17 cellular contexts compared by ENCODE assay signal in the genomic region with DNA sequence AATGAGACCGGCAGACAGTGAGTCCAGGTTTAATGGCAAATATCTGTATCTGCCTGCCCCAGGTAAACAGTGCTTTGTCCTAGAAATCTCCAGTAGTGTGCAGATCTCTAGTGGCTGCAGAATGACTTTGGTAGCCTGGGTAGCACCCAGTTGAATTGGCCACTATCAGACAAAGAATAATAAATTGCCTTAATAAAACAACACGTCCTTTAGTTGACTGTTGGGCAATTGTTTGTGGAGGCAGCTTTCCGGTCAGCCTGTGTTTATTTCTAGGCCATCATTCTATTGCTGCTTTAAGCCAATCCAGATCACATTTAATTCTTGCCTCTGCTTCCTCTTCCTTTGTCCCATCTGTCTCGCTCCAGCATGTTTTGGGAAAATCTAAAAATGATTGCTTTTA.
"Had no signal": no experiment of that assay in that cellular context is flagged by ENCODE, and none has a peak within 500 bp of the region (broad histone marks: within the 10 kb centered on the region; RNA-seq: fewer than 3 reads in every experiment).

No MANE protein-coding gene starts in this region.

- H3K36me3 ChIP-seq: breast epithelium, thyroid gland, WERI-Rb-1 had no signal

- H3K4me3 Mint-ChIP-seq: activated naive CD4-positive, alpha-beta T cell treated with anti-CD3 and anti-CD28 coated beads, Interleukin-2, amount 50 U/mL, for 24 hours; effector memory CD8-positive, alpha-beta T cell; stimulated activated memory B cell treated with anti-CD40 and anti-IgM and Interleukin-4, amounts not matched to agents 10 μg/mL and 1 μg/mL and 100 μg/mL, for 72 hours had no signal

- H3K9me3 ChIP-seq: ascending aorta, breast epithelium, thyroid gland had no signal

- H3K9me3 Mint-ChIP-seq: activated naive CD4-positive, alpha-beta T cell treated with anti-CD3 and anti-CD28 coated beads, Interleukin-2, amount 50 U/mL, for 24 hours; effector memory CD8-positive, alpha-beta T cell; stimulated activated memory B cell treated with anti-CD40 and anti-IgM and Interleukin-4, amounts not matched to agents 10 μg/mL and 1 μg/mL and 100 μg/mL, for 72 hours had no signal

- H3K4me3 ChIP-seq: ascending aorta, breast epithelium, lung, smooth muscle cell, thyroid gland had no signal

- H3K27ac ChIP-seq: ascending aorta, breast epithelium, foreskin keratinocyte, WERI-Rb-1 had no signal

- H3K4me1 ChIP-seq: breast epithelium had no signal

- H3K4me2 ChIP-seq: smooth muscle cell had no signal

- H3K27me3 Mint-ChIP-seq: activated naive CD4-positive, alpha-beta T cell treated with anti-CD3 and anti-CD28 coated beads, Interleukin-2, amount 50 U/mL, for 24 hours; effector memory CD8-positive, alpha-beta T cell; stimulated activated memory B cell treated with anti-CD40 and anti-IgM and Interleukin-4, amounts not matched to agents 10 μg/mL and 1 μg/mL and 100 μg/mL, for 72 hours had no signal

- H3K27ac Mint-ChIP-seq: activated naive CD4-positive, alpha-beta T cell treated with anti-CD3 and anti-CD28 coated beads, Interleukin-2, amount 50 U/mL, for 24 hours; effector memory CD8-positive, alpha-beta T cell; stimulated activated memory B cell treated with anti-CD40 and anti-IgM and Interleukin-4, amounts not matched to agents 10 μg/mL and 1 μg/mL and 100 μg/mL, for 72 hours had no signal

- H3K27me3 ChIP-seq: ascending aorta, breast epithelium, foreskin keratinocyte, thyroid gland had no signal

- DNase-seq: activated CD4-positive, alpha-beta T cell treated with anti-CD3 and anti-CD28 coated beads, Interleukin-2, amount 50 U/mL, for 48 hours; activated gamma-delta T cell; dermis blood vessel endothelial cell; effector memory CD8-positive, alpha-beta T cell; foreskin keratinocyte; glutamatergic neuron; hippocampal formation; islet precursor cell; stimulated activated CD4-positive, alpha-beta T cell treated with anti-CD3 and anti-CD28 coated beads, Interleukin-4, amount 100 ng/mL, for 1 hour; thyroid gland; WERI-Rb-1 had no signal
